In the genomic region with DNA sequence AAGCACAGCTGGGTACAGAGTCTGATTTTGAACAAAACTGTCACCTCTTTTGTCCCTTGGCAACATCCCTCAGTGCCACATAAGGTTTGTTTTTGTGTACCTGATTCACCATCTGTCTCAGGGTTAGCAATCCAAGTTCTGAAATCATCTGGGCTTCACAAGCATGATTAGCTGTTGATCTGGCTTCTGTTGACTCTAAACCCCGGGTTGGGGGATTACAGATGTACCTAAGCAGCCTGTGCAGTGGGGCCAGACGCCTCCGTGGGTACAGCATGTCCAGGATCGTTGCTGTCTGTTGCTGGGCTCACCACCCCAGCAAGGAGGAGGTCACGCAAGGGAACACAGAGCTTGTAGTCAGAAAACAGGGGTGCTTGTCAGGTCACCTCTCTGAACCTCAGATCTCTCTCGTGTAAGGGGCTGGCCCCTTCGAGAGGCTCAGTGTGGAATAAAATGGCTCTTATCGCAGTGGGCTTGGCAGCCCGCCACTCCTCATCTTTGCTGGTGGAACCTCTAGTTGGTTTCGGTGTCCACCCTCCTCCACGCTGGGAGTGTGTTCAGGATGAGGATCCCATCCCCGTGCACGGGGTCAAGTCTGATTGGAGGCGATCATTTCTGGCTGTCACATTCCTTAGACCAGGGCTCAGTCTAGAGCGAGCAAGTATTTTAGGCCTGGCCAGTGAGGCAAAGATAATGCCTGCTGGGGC, we compare ENCODE assay signal across 19 cellular contexts. TPM values are rescaled to one million over a fixed set of nuclear protein-coding genes. Genes with fewer than 3 reads are reported as not detected.
DNase-seq lines count a peak whose midpoint lies in the region; ATAC-seq lines count a peak whose summit lies in the region.
"Had no signal": no experiment of that assay in that cellular context is flagged by ENCODE, and none has a peak within 500 bp of the region (broad histone marks: within the 10 kb centered on the region; RNA-seq: fewer than 3 reads in every experiment).

No MANE protein-coding gene starts in this region.

- peak overlapping the region; percentile 17 for H3K4me3 Mint-ChIP-seq in activated CD4-positive, alpha-beta memory T cell treated with anti-CD3 and anti-CD28 coated beads for 36 hours
- no peak overlapping the region for H3K4me3 Mint-ChIP-seq in activated CD4-positive, alpha-beta memory T cell treated with anti-CD3 and anti-CD28 coated beads, Interleukin-2, amount 10 ng/mL, durations not matched to agents 7 days and 5 days
- no peak overlapping the region for H3K4me3 Mint-ChIP-seq in activated naive CD8-positive, alpha-beta T cell treated with anti-CD3 and anti-CD28 coated beads, Interleukin-2, amount 10 ng/mL, durations not matched to agents 7 days and 5 days
- H3K4me3 Mint-ChIP-seq: activated CD8-positive, alpha-beta memory T cell treated with anti-CD3 and anti-CD28 coated beads, Interleukin-2, amount 10 ng/mL, durations not matched to agents 7 days and 5 days had no signal

- peak overlapping the region; percentile 26 for H2BK5ac ChIP-seq in neuronal stem cell (ENCODE audit: low read length)

- peak overlapping the region; percentile 94 for H3K27ac Mint-ChIP-seq in activated CD4-positive, alpha-beta memory T cell treated with anti-CD3 and anti-CD28 coated beads for 36 hours
- H3K27ac Mint-ChIP-seq in activated CD4-positive, alpha-beta memory T cell treated with anti-CD3 and anti-CD28 coated beads, Interleukin-2, amount 10 ng/mL, durations not matched to agents 7 days and 5 days = no peak overlapping the region
- peak overlapping the region; percentile 47 for H3K27ac Mint-ChIP-seq in activated naive CD8-positive, alpha-beta T cell treated with anti-CD3 and anti-CD28 coated beads, Interleukin-2, amount 10 ng/mL, durations not matched to agents 7 days and 5 days
- H3K27ac Mint-ChIP-seq: activated CD8-positive, alpha-beta memory T cell treated with anti-CD3 and anti-CD28 coated beads, Interleukin-2, amount 10 ng/mL, durations not matched to agents 7 days and 5 days had no signal

- ATAC-seq in activated naive CD8-positive, alpha-beta T cell treated with anti-CD3 and anti-CD28 coated beads, Interleukin-2, amount 10 ng/mL, durations not matched to agents 7 days and 5 days (ENCODE audit: low read depth) = no peak
- no peak for ATAC-seq in HG03159 (IDR thresholded peaks at IDR 0.05; ENCODE audit: unreplicated experiment)
- ATAC-seq: activated CD8-positive, alpha-beta memory T cell treated with anti-CD3 and anti-CD28 coated beads, Interleukin-2, amount 10 ng/mL, durations not matched to agents 7 days and 5 days; left lobe of liver had no signal

- H3K9me3 ChIP-seq in neuronal stem cell (replicated peaks in 1 of 2; ENCODE audit: control insufficient read depth in 2 of 2, insufficient read depth in 1 of 2, low read depth in 1 of 2, low read length in 2 of 2) (peaks cover 8 to 18% of the 10 kb centered on the region in 2 donors), Karpas-422 (ENCODE audit: low read length) (no peaks in the 10 kb centered on the region)

- no peak overlapping the region for H3K4ac ChIP-seq in neuronal stem cell (ENCODE audit: low read length)

- CTCF ChIA-PET in activated CD4-positive, alpha-beta memory T cell treated with anti-CD3 and anti-CD28 coated beads for 36 hours (lab: Charles Lee) = interaction anchor here (1.2 to 4.8 kb wide), 4 partner anchors 10 to 83 kb away, joined by 3 to 34 read pairs (median 20); no protein-coding TSS in a partner anchor
- CTCF ChIA-PET in activated CD4-positive, alpha-beta memory T cell treated with anti-CD3 and anti-CD28 coated beads, Interleukin-2, amount 10 ng/mL, durations not matched to agents 7 days and 5 days (lab: Charles Lee) = interaction anchor here (2.9 kb wide), 1 partner anchor 36 kb away, joined by 19 read pairs; no protein-coding TSS in a partner anchor

- H3K4me1 ChIP-seq in neuronal stem cell (ENCODE audit: control insufficient read depth in 2 of 2, insufficient read depth in 1 of 2, low read depth in 1 of 2, low read length in 2 of 2) = peaks cover 12 to 29% of the 10 kb centered on the region in 2 donors
- peaks cover 8% of the 10 kb centered on the region for H3K4me1 ChIP-seq in Karpas-422 (ENCODE audit: low read length)
- H3K4me1 ChIP-seq: SJCRH30 had no signal

- H4K91ac ChIP-seq in neuronal stem cell (ENCODE audit: low read depth, low read length, poor library complexity) = no peak overlapping the region

- intact Hi-C loops in activated CD4-positive, alpha-beta memory T cell treated with anti-CD3 and anti-CD28 coated beads for 36 hours (cut with micrococcal nuclease) = no loop called here

- no peak overlapping the region for H2AFZ ChIP-seq in neuronal stem cell (ENCODE audit: low read length)
- no peak overlapping the region for H2AFZ ChIP-seq in Karpas-422 (ENCODE audit: low read length)

- H3K4me2 ChIP-seq in neuronal stem cell (ENCODE audit: insufficient read depth, low read length, poor library complexity, severe bottlenecking) = no peak overlapping the region
- no peak overlapping the region for H3K4me2 ChIP-seq in Karpas-422 (ENCODE audit: low read depth, low read length, poor library complexity, severe bottlenecking)

- H2BK15ac ChIP-seq in neuronal stem cell (ENCODE audit: low read length) = no peak overlapping the region

- POLR2A ChIA-PET in activated CD4-positive, alpha-beta memory T cell treated with anti-CD3 and anti-CD28 coated beads for 36 hours (lab: Charles Lee) = interaction anchor here (1.5 to 4.0 kb wide), 3 partner anchors 21 to 40 kb away, joined by 8 to 32 read pairs (median 22); partner anchors contain the start of gene ZNF831
- POLR2A ChIA-PET in activated CD4-positive, alpha-beta memory T cell treated with anti-CD3 and anti-CD28 coated beads, Interleukin-2, amount 10 ng/mL, durations not matched to agents 7 days and 5 days (lab: Charles Lee) = interaction anchor here (1.1 to 3.6 kb wide), 2 partner anchors 40 to 53 kb away, joined by 3 to 26 read pairs; partner anchors contain the start of gene ZNF831
- POLR2A ChIA-PET in activated naive CD8-positive, alpha-beta T cell treated with anti-CD3 and anti-CD28 coated beads, Interleukin-2, amount 10 ng/mL, durations not matched to agents 7 days and 5 days (lab: Charles Lee) = interaction anchor here (1.2 to 6.3 kb wide), 2 partner anchors 40 to 92 kb away, joined by 3 to 39 read pairs; partner anchors contain the start of gene ZNF831

- H3K14ac ChIP-seq in neuronal stem cell (ENCODE audit: low read length) = no peak overlapping the region

- H3K9me2 ChIP-seq in Karpas-422 (replicated peaks; ENCODE audit: insufficient read depth, low read length) = no peaks in the 10 kb centered on the region

- peak overlapping the region; percentile 16 for H2AK5ac ChIP-seq in neuronal stem cell (ENCODE audit: low read depth, low read length)

- H3K4me3 ChIP-seq in neuronal stem cell (ENCODE audit: low read length in 2 of 2) = no peak overlapping the region
- no peak overlapping the region for H3K4me3 ChIP-seq in Karpas-422 (ENCODE audit: low read length)
- H3K4me3 ChIP-seq: dorsolateral prefrontal cortex, SJCRH30 had no signal

- peaks cover 13% of the 10 kb centered on the region for H3K9me3 Mint-ChIP-seq in activated CD4-positive, alpha-beta memory T cell treated with anti-CD3 and anti-CD28 coated beads for 36 hours
- H3K9me3 Mint-ChIP-seq in activated CD4-positive, alpha-beta memory T cell treated with anti-CD3 and anti-CD28 coated beads, Interleukin-2, amount 10 ng/mL, durations not matched to agents 7 days and 5 days = peaks cover 10% of the 10 kb centered on the region
- peaks cover 2% of the 10 kb centered on the region for H3K9me3 Mint-ChIP-seq in activated naive CD8-positive, alpha-beta T cell treated with anti-CD3 and anti-CD28 coated beads, Interleukin-2, amount 10 ng/mL, durations not matched to agents 7 days and 5 days

- WGBS in neuronal stem cell (ENCODE audit: extremely low coverage in 2 of 2, insufficient read length in 2 of 2, insufficient replicate concordance in 1 of 2), 2 donors = no CpG with 5 or more reads among the region's 15 CpGs

- H3K27ac ChIP-seq in neuronal stem cell (replicated peaks; ENCODE audit: low read length) = no peak overlapping the region
- H3K27ac ChIP-seq in Karpas-422 (ENCODE audit: low read length) = no peak overlapping the region
- H3K27ac ChIP-seq: SJCRH30 had no signal

- no peak overlapping the region for H4K8ac ChIP-seq in neuronal stem cell (ENCODE audit: low read depth, low read length)

- peak overlapping the region; percentile 16 for H3K18ac ChIP-seq in neuronal stem cell (ENCODE audit: low read length)

- DNase-seq in activated CD4-positive, alpha-beta memory T cell treated with anti-CD3 and anti-CD28 coated beads for 36 hours = no peak
- DNase-seq in activated CD4-positive, alpha-beta memory T cell treated with anti-CD3 and anti-CD28 coated beads, Interleukin-2, amount 10 ng/mL, durations not matched to agents 7 days and 5 days = no peak
- DNase-seq in NCI-H1694 treated with DMSO at 0.1 percent for 48 hours (lab: John Stamatoyannopoulos, UW) (peak; percentile 94), neuronal stem cell (ENCODE audit: low spot score) (no peak), GM19238 (ENCODE audit: insufficient read length, low spot score) (no peak), Karpas-422 (no peak)
- no peak for DNase-seq in activated naive CD8-positive, alpha-beta T cell treated with anti-CD3 and anti-CD28 coated beads, Interleukin-2, amount 10 ng/mL, durations not matched to agents 7 days and 5 days
- DNase-seq: activated CD8-positive, alpha-beta memory T cell treated with anti-CD3 and anti-CD28 coated beads, Interleukin-2, amount 10 ng/mL, durations not matched to agents 7 days and 5 days; aorta; hypothalamus; MM.1S; trophoblast cell had no signal

- H3K9ac ChIP-seq in neuronal stem cell (ENCODE audit: low read depth, low read length, poor library complexity) (no peak overlapping the region), Karpas-422 (ENCODE audit: low read length) (no peak overlapping the region)

- no peaks in the 10 kb centered on the region for H3K36me3 ChIP-seq in neuronal stem cell (replicated peaks in 1 of 2; ENCODE audit: control insufficient read depth in 2 of 2, insufficient read depth in 2 of 2, low read length in 2 of 2)
- no peaks in the 10 kb centered on the region for H3K36me3 ChIP-seq in Karpas-422 (ENCODE audit: insufficient read depth, low read length)
- H3K36me3 ChIP-seq: SJCRH30 had no signal

- H2BK120ac ChIP-seq in neuronal stem cell (ENCODE audit: low read depth, low read length) = no peak overlapping the region

- no peaks in the 10 kb centered on the region for H3K79me2 ChIP-seq in Karpas-422 (ENCODE audit: low read length)

- no peak overlapping the region for H2BK12ac ChIP-seq in neuronal stem cell (ENCODE audit: low read length)

- peaks cover 54% of the 10 kb centered on the region for H3K4me1 Mint-ChIP-seq in activated CD4-positive, alpha-beta memory T cell treated with anti-CD3 and anti-CD28 coated beads for 36 hours (ENCODE audit: low read depth)
- peaks cover 47% of the 10 kb centered on the region for H3K4me1 Mint-ChIP-seq in activated CD4-positive, alpha-beta memory T cell treated with anti-CD3 and anti-CD28 coated beads, Interleukin-2, amount 10 ng/mL, durations not matched to agents 7 days and 5 days
- H3K4me1 Mint-ChIP-seq in activated naive CD8-positive, alpha-beta T cell treated with anti-CD3 and anti-CD28 coated beads, Interleukin-2, amount 10 ng/mL, durations not matched to agents 7 days and 5 days = peaks cover 45% of the 10 kb centered on the region

- no peak overlapping the region for H3K23ac ChIP-seq in neuronal stem cell (ENCODE audit: low read depth, low read length, poor library complexity)

- H3K27me3 Mint-ChIP-seq in activated CD4-positive, alpha-beta memory T cell treated with anti-CD3 and anti-CD28 coated beads for 36 hours = no peaks in the 10 kb centered on the region
- H3K27me3 Mint-ChIP-seq in activated CD4-positive, alpha-beta memory T cell treated with anti-CD3 and anti-CD28 coated beads, Interleukin-2, amount 10 ng/mL, durations not matched to agents 7 days and 5 days = peaks cover 9% of the 10 kb centered on the region
- peaks cover 9% of the 10 kb centered on the region for H3K27me3 Mint-ChIP-seq in activated naive CD8-positive, alpha-beta T cell treated with anti-CD3 and anti-CD28 coated beads, Interleukin-2, amount 10 ng/mL, durations not matched to agents 7 days and 5 days

- H4K20me1 ChIP-seq in Karpas-422 (ENCODE audit: insufficient read depth, low read depth, low read length) = no peaks in the 10 kb centered on the region

- H3K36me3 Mint-ChIP-seq in activated CD4-positive, alpha-beta memory T cell treated with anti-CD3 and anti-CD28 coated beads for 36 hours = peaks cover 3% of the 10 kb centered on the region
- peaks cover 4% of the 10 kb centered on the region for H3K36me3 Mint-ChIP-seq in activated CD4-positive, alpha-beta memory T cell treated with anti-CD3 and anti-CD28 coated beads, Interleukin-2, amount 10 ng/mL, durations not matched to agents 7 days and 5 days (ENCODE audit: low read depth)
- peaks cover 5% of the 10 kb centered on the region for H3K36me3 Mint-ChIP-seq in activated naive CD8-positive, alpha-beta T cell treated with anti-CD3 and anti-CD28 coated beads, Interleukin-2, amount 10 ng/mL, durations not matched to agents 7 days and 5 days

- H3K79me1 ChIP-seq in neuronal stem cell (ENCODE audit: low read depth, low read length) = no peaks in the 10 kb centered on the region

- no peaks in the 10 kb centered on the region for H3K27me3 ChIP-seq in neuronal stem cell (ENCODE audit: control insufficient read depth in 3 of 3, insufficient read depth in 3 of 3, low read depth in 1 of 3, low read length in 3 of 3)
- H3K27me3 ChIP-seq in Karpas-422 (ENCODE audit: low read length) = no peaks in the 10 kb centered on the region; the same call in 1 of the 2 replicates
- H3K27me3 ChIP-seq: dorsolateral prefrontal cortex, SJCRH30 had no signal

RNA-seq across cellular contexts. Expression of gene ZNF831, which starts 39.1 kb away (rescaled TPM):
- 1 to 10 TPM; 7.6 to 9.4 TPM for total RNA-seq in activated CD4-positive, alpha-beta memory T cell treated with anti-CD3 and anti-CD28 coated beads for 36 hours
- 10 to 100 TPM; 12.1 to 12.7 TPM for total RNA-seq in activated CD4-positive, alpha-beta memory T cell treated with anti-CD3 and anti-CD28 coated beads, Interleukin-2, amount 10 ng/mL, durations not matched to agents 7 days and 5 days
- total RNA-seq in activated naive CD8-positive, alpha-beta T cell treated with anti-CD3 and anti-CD28 coated beads, Interleukin-2, amount 10 ng/mL, durations not matched to agents 7 days and 5 days = 10 to 100 TPM; 15.9 to 16.3 TPM
- not detected for polyA plus RNA-seq in neuronal stem cell (2013, experiment 1 of 2)
- polyA plus RNA-seq in neuronal stem cell (2013, experiment 2 of 2) = not detected
- 0.11 TPM in 1 of 2 replicates, not detected in the other for total RNA-seq in Karpas-422 (2014; rRNA removed; shearing (Covaris generic); ENCODE audit: low replicate concordance)
- total RNA-seq: A172, HT-29, renal cortical epithelial cell had no signal
